18 cellular contexts compared by ENCODE assay signal in the genomic region with DNA sequence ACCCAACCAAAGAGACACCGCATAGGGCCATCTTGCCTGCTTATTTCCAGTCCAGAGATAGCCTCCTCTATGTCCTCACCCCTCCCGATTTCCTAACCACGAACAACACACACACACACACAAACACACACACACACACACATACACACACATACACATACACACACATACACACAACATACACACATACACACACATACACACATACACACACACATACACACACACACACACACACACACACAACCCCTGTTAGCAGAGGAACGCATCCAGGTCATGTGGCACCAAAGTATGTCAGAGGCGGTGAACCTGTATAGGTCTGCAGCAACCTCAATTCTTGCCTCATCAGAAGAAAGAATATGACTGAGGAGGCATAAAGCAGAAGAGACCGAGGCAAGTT. TPM values are rescaled to one million over a fixed set of nuclear protein-coding genes. Genes with fewer than 3 reads are reported as not detected.
A peak's percentile ranks its signal among the peaks of the same experiment; 100 is the strongest.
DNase-seq lines count a peak whose midpoint lies in the region; ATAC-seq, FAIRE-seq and TF ChIP-seq lines count a peak whose summit lies in the region.
"Had no signal": no experiment of that assay in that cellular context is flagged by ENCODE, and none has a peak within 500 bp of the region (broad histone marks: within the 10 kb centered on the region; RNA-seq: fewer than 3 reads in every experiment).

No MANE protein-coding gene starts in this region.

- no peak overlapping the region for H3K56ac ChIP-seq in IMR-90 (ENCODE audit: extremely low read depth, insufficient read depth, low read length)

- in situ Hi-C loops in HepG2 (cut with HindIII; ENCODE audit: extremely low pct_ligation_motif_present, low pct_unique_long_range_greater_than_20kb), result no loop called here
- in situ Hi-C loops in IMR-90 (cut with MboI; ENCODE audit: low sequenced_read_pairs), result no loop called here
- in situ Hi-C loops in brain microvascular endothelial cell (cut with HindIII; ENCODE audit: low pct_ligation_motif_present, low sequenced_read_pairs), result no loop called here

- H3K36me3 Mint-ChIP-seq in glutamatergic neuron (ENCODE audit: unreplicated experiment), result peaks cover 11% of the 10 kb centered on the region
- H3K36me3 Mint-ChIP-seq: CD14-positive monocyte had no signal

- 25% methylated on average over 6 of the region's 6 CpGs for WGBS in HepG2 (ENCODE audit: low lambda C conversion rate)
- WGBS in right lobe of liver (ENCODE audit: insufficient coverage, low coverage, low lambda C conversion rate, missing lambda C conversion rate), result 94% methylated on average over 5 of the region's 6 CpGs
- 33% methylated on average over 1 of the region's 6 CpGs; no CpG with 5 or more reads in 1 of the 2 experiments for WGBS in IMR-90 (ENCODE audit: extremely low coverage in 2 of 2, insufficient read length in 1 of 2), 2 experiments

- H4K5ac ChIP-seq in IMR-90 (ENCODE audit: low read depth, low read length), result no peak overlapping the region

- H2AK9ac ChIP-seq in IMR-90 (replicated peaks; ENCODE audit: low read depth, low read length, poor library complexity), result no peak overlapping the region

- POLR2A ChIA-PET in HepG2 (lab: Yijun Ruan, JAX), result no interaction called here
- POLR2A ChIA-PET in IMR-90 (lab: Charles Lee; ENCODE audit: unreplicated experiment), result no interaction called here

- intact Hi-C loops in HepG2 (cut with micrococcal nuclease; ENCODE audit: unreplicated experiment), result no loop called here
- intact Hi-C loops in right lobe of liver (cut with DNase I), result no loop called here
- intact Hi-C loops in IMR-90 (cut with micrococcal nuclease), result no loop called here

- peaks cover 6% of the 10 kb centered on the region for H3K27me3 Mint-ChIP-seq in glutamatergic neuron (ENCODE audit: unreplicated experiment)

- peaks cover 6% of the 10 kb centered on the region for H3K9me3 Mint-ChIP-seq in glutamatergic neuron (ENCODE audit: unreplicated experiment)

- no peaks in the 10 kb centered on the region for H3K4me1 ChIP-seq in HepG2 (ENCODE audit: insufficient read depth, low read length)
- no peaks in the 10 kb centered on the region for H3K4me1 ChIP-seq in right lobe of liver
- no peaks in the 10 kb centered on the region for H3K4me1 ChIP-seq in IMR-90 (ENCODE audit: control insufficient read depth, insufficient read depth, low read length)
- H3K4me1 ChIP-seq: BLaER1 had no signal

- H2BK20ac ChIP-seq in IMR-90 (ENCODE audit: low read depth, low read length), result no peak overlapping the region

- H3K36me3 ChIP-seq in HepG2 (replicated peaks in 1 of 2; ENCODE audit: control insufficient read depth in 1 of 2, insufficient read depth in 2 of 2, low read length in 2 of 2) (no peaks in the 10 kb centered on the region), right lobe of liver (no peaks in the 10 kb centered on the region), IMR-90 (ENCODE audit: control insufficient read depth, insufficient read depth, low read length) (no peaks in the 10 kb centered on the region), brain microvascular endothelial cell (replicated peaks) (no peaks in the 10 kb centered on the region)
- H3K36me3 ChIP-seq: BLaER1 had no signal

- no peak overlapping the region for H4K91ac ChIP-seq in IMR-90 (ENCODE audit: insufficient read depth, low read depth, low read length)

- H3K9me1 ChIP-seq in IMR-90 (ENCODE audit: insufficient read depth, low read length), result no peaks in the 10 kb centered on the region

- CTCF ChIA-PET in HepG2 (lab: Yijun Ruan, JAX; ENCODE audit: low intra/inter-chr PET ratio, low total read pairs) (no interaction called here), IMR-90 (lab: Yijun Ruan, JAX) (no interaction called here)

- dilution Hi-C loops in IMR-90 (cut with HindIII; ENCODE audit: low sequenced_read_pairs, unreplicated experiment), result no loop called here

- H3K9ac ChIP-seq in HepG2 (ENCODE audit: insufficient read depth, low read depth, low read length) (no peak overlapping the region), IMR-90 (ENCODE audit: low read depth, low read length) (no peak overlapping the region)
- H3K9ac ChIP-seq: BLaER1 had no signal

- no peak overlapping the region for H3K4ac ChIP-seq in IMR-90 (ENCODE audit: low read depth, low read length)

- no peak for FAIRE-seq in HepG2 (lab: Jason Lieb, UNC)
- FAIRE-seq: GM19239, H54, K562 had no signal

- H4K8ac ChIP-seq in IMR-90 (ENCODE audit: low read depth in 2 of 2, low read length in 2 of 2), result no peak overlapping the region

- H3K9me3 ChIP-seq in HepG2 (ENCODE audit: low read length) (peaks cover 6% of the 10 kb centered on the region), right lobe of liver (no peaks in the 10 kb centered on the region), IMR-90 (ENCODE audit: control insufficient read depth, insufficient read depth, low read length) (no peaks in the 10 kb centered on the region; the same call in 1 of the 2 replicates)

- H3K27ac ChIP-seq in HepG2 (ENCODE audit: extremely low read length, insufficient read depth, low read length) (no peak overlapping the region), right lobe of liver (no peak overlapping the region), IMR-90 (ENCODE audit: insufficient read depth, low read length) (no peak overlapping the region), brain microvascular endothelial cell (no peak overlapping the region)
- H3K27ac ChIP-seq: 22Rv1, BLaER1 had no signal

- no peak overlapping the region for H2AFZ ChIP-seq in HepG2 (ENCODE audit: low read length)
- no peak overlapping the region for H2AFZ ChIP-seq in IMR-90 (replicated peaks; ENCODE audit: low read length, poor library complexity)

- TF ChIP-seq CTCF in HepG2 (CRISPR knock-in tag; IDR thresholded peaks at IDR 0.05) (no peak), right lobe of liver (IDR thresholded peaks at IDR 0.05) (no peak), IMR-90 (conservative IDR thresholded peaks at IDR 0.05; ENCODE audit: low read depth, low read length) (no peak), glutamatergic neuron (IDR thresholded peaks at IDR 0.05; ENCODE audit: partially characterized antibody, unreplicated experiment) (no peak), brain microvascular endothelial cell (IDR thresholded peaks at IDR 0.05; ENCODE audit: low read depth, low read length, missing control alignments) (no peak)

- peak overlapping the region; percentile 68 for H3K27ac Mint-ChIP-seq in glutamatergic neuron (ENCODE audit: unreplicated experiment)
- H3K27ac Mint-ChIP-seq: CD4-positive, alpha-beta memory T cell had no signal

- TF ChIP-seq RAD21 in HepG2 (CRISPR knock-in tag; IDR thresholded peaks at IDR 0.05), result no peak
- TF ChIP-seq RAD21 in IMR-90 (IDR thresholded peaks at IDR 0.05; ENCODE audit: low read length), result no peak

- H2BK120ac ChIP-seq in IMR-90 (ENCODE audit: low read depth, low read length), result no peak overlapping the region

- TF ChIP-seq EP300 in HepG2 (IDR thresholded peaks at IDR 0.05; ENCODE audit: low read depth in 2 of 2, low read length in 2 of 2) (no peak), HepG2 (CRISPR knock-in tag; IDR thresholded peaks at IDR 0.05; ENCODE audit: borderline replicate concordance) (no peak)

- H4K20me1 ChIP-seq in HepG2 (ENCODE audit: insufficient read depth, low read length), result no peaks in the 10 kb centered on the region
- no peaks in the 10 kb centered on the region for H4K20me1 ChIP-seq in IMR-90 (ENCODE audit: insufficient read depth, low read length)
- H4K20me1 ChIP-seq: BLaER1 had no signal

- H3K4me1 Mint-ChIP-seq in glutamatergic neuron (ENCODE audit: low read depth, unreplicated experiment), result peaks cover 20% of the 10 kb centered on the region
- H3K4me1 Mint-ChIP-seq: CD14-positive monocyte; CD4-positive, alpha-beta memory T cell had no signal

- no peaks in the 10 kb centered on the region for H3K79me1 ChIP-seq in IMR-90 (ENCODE audit: low read depth in 1 of 2, low read length in 2 of 2)

- DNase-seq in HepG2 (ENCODE audit: low spot score), result no peak
- DNase-seq in right lobe of liver, result no peak
- DNase-seq in IMR-90, result no peak
- no peak for DNase-seq in glutamatergic neuron
- no peak for DNase-seq in NCI-H187 (lab: John Stamatoyannopoulos, UW)
- DNase-seq in germinal center (ENCODE audit: low spot score), result no peak
- no peak for DNase-seq in brain microvascular endothelial cell
- DNase-seq: CD4-positive, alpha-beta memory T cell; DMS153; DMS79 treated with DMSO at 0.1 percent for 48 hours; GF-D8 had no signal

- no peak for TF ChIP-seq POLR2A in HepG2 (IDR thresholded peaks at IDR 0.05; ENCODE audit: insufficient read depth in 1 of 2, low read depth in 2 of 2, low read length in 2 of 2)
- no peak for TF ChIP-seq POLR2A in right lobe of liver (IDR thresholded peaks at IDR 0.05)
- no peak for TF ChIP-seq POLR2A in IMR-90 (IDR thresholded peaks at IDR 0.05; ENCODE audit: low read depth, low read length)

- no TSS peak for BruUV-seq in HepG2 (replicated peaks; lab: Mats Ljungman, UMichigan)
- BruUV-seq in IMR-90 (replicated peaks; lab: Mats Ljungman, UMichigan), result no TSS peak

- H3K4me2 ChIP-seq in HepG2 (ENCODE audit: low read depth, low read length), result no peak overlapping the region
- no peak overlapping the region for H3K4me2 ChIP-seq in IMR-90 (ENCODE audit: low read depth, low read length)
- H3K4me2 ChIP-seq: BLaER1 had no signal

- no peak overlapping the region for H3K18ac ChIP-seq in IMR-90 (ENCODE audit: low read depth, low read length)

- H3K79me2 ChIP-seq in HepG2 (ENCODE audit: insufficient read depth, low read length), result no peaks in the 10 kb centered on the region

- no peak overlapping the region for H2BK15ac ChIP-seq in IMR-90 (ENCODE audit: low read depth, low read length)

- H3K14ac ChIP-seq in IMR-90 (replicated peaks; ENCODE audit: low read depth, low read length), result no peak overlapping the region

- peak overlapping the region; percentile 82 for H2BK5ac ChIP-seq in IMR-90 (ENCODE audit: low read depth, low read length, poor library complexity, severe bottlenecking)

- peaks cover 0 to 17% of the 10 kb centered on the region in 2 experiments; a peak in 2 of 5 replicates for H3K27me3 ChIP-seq in HepG2 (ENCODE audit: control insufficient read depth in 1 of 2, insufficient read depth in 2 of 2, low read length in 2 of 2)
- H3K27me3 ChIP-seq in right lobe of liver, result no peaks in the 10 kb centered on the region
- H3K27me3 ChIP-seq in IMR-90 (ENCODE audit: control insufficient read depth, insufficient read depth, low read length), result no peaks in the 10 kb centered on the region
- no peaks in the 10 kb centered on the region for H3K27me3 ChIP-seq in brain microvascular endothelial cell (replicated peaks)
- H3K27me3 ChIP-seq: BLaER1 had no signal

- H2AK5ac ChIP-seq in IMR-90 (ENCODE audit: low read depth, low read length), result no peak overlapping the region

- ATAC-seq in HepG2 (0 out of 3 replicates have a peak, but pooled peaks have one; percentile 19), right lobe of liver (no peak), IMR-90 (ENCODE audit: low read depth) (no peak)

- no peak overlapping the region for H3K23ac ChIP-seq in IMR-90 (ENCODE audit: low read depth, low read length)

- no peak overlapping the region for H3K4me3 ChIP-seq in HepG2 (replicated peaks in 1 of 3; ENCODE audit: insufficient read depth in 1 of 3, low read depth in 2 of 3, low read length in 3 of 3)
- no peak overlapping the region for H3K4me3 ChIP-seq in right lobe of liver
- H3K4me3 ChIP-seq in IMR-90 (ENCODE audit: insufficient read depth, low read depth, low read length), result no peak overlapping the region
- no peak overlapping the region for H3K4me3 ChIP-seq in brain microvascular endothelial cell (ENCODE audit: low read depth, low read length)
- H3K4me3 ChIP-seq: BLaER1, K562 had no signal

- H3K4me3 Mint-ChIP-seq in glutamatergic neuron (ENCODE audit: unreplicated experiment), result peak overlapping the region; percentile 23
- H3K4me3 Mint-ChIP-seq: CD14-positive monocyte; CD4-positive, alpha-beta memory T cell had no signal

RNA-seq across cellular contexts. Expression of gene DNER, which starts 18.5 kb away (rescaled TPM):
- total RNA-seq in HepG2 (2016; rRNA removed; fragmentation: Illumina TruSeq; extraction: Trizol) (not detected in 2 replicates), right lobe of liver (under 1 TPM in 1 of 6 experiments, not detected in 5; 0.13 TPM), IMR-90 (2012; rRNA removed) (under 0.01 TPM in 2 replicates), glutamatergic neuron (ENCODE audit: unreplicated experiment) (36.0 TPM)
- not detected in 2 replicates for total RNA-seq in HepG2 (2016; cell fraction: cytosol; rRNA removed; fragmentation: Illumina TruSeq; extraction: Trizol; ENCODE audit: low read depth)
- not detected in 2 replicates for total RNA-seq in HepG2 (2016; cell fraction: insoluble cytoplasmic fraction; rRNA removed; fragmentation: Illumina TruSeq; extraction: Trizol)
- total RNA-seq in HepG2 (2016; cell fraction: membrane; rRNA removed; fragmentation: Illumina TruSeq; extraction: Trizol), result not detected in 2 replicates
- not detected in 2 replicates for total RNA-seq in HepG2 (2016; cell fraction: nucleus; rRNA removed; fragmentation: Illumina TruSeq; extraction: Trizol)
- polyA plus RNA-seq in HepG2 (2011; rRNA removed) (not detected in 2 replicates), IMR-90 (2012; rRNA removed) (0.14 and 0.20 TPM in 2 replicates)
- polyA plus RNA-seq in HepG2 (2011; cell fraction: cytosol; rRNA removed), result not detected in 2 replicates
- not detected in 2 replicates for polyA plus RNA-seq in HepG2 (2011; cell fraction: nucleus; rRNA removed)
- polyA plus RNA-seq in HepG2 (2012), result not detected in 2 replicates
- polyA plus RNA-seq in HepG2 (2016; cell fraction: cytosol; fragmentation: Illumina TruSeq; extraction: Trizol; ENCODE audit: low read depth), result not detected in 2 replicates
- polyA plus RNA-seq in HepG2 (2016; cell fraction: insoluble cytoplasmic fraction; fragmentation: Illumina TruSeq; extraction: Trizol; ENCODE audit: low read depth), result not detected in 2 replicates
- not detected in 2 replicates for polyA plus RNA-seq in HepG2 (2016; cell fraction: membrane; fragmentation: Illumina TruSeq; extraction: Trizol; ENCODE audit: low read depth)
- polyA plus RNA-seq in HepG2 (2016; cell fraction: nucleus; fragmentation: Illumina TruSeq; extraction: Trizol; ENCODE audit: insufficient read depth, low read depth), result not detected in 2 replicates
- 22.4 TPM in 1 of 2 replicates, not detected in the other for polyA minus RNA-seq in HepG2 (2011; rRNA and poly(A)+ RNA removed; ENCODE audit: low replicate concordance)
- not detected in 2 replicates for polyA minus RNA-seq in HepG2 (2011; cell fraction: cytosol; rRNA and poly(A)+ RNA removed)
- polyA minus RNA-seq in HepG2 (2011; cell fraction: nucleus; rRNA and poly(A)+ RNA removed), result not detected in 2 replicates
- polyA plus RNA-seq in IMR-90 (2012; cell fraction: cytosol; rRNA removed), result 0.05 and 0.09 TPM in 2 replicates
- polyA plus RNA-seq in IMR-90 (2012; cell fraction: nucleus; rRNA removed; ENCODE audit: low replicate concordance), result 0.08 and 0.10 TPM in 2 replicates
- total RNA-seq: CD4-positive, alpha-beta memory T cell; K562 had no signal
- polyA plus RNA-seq: AG04450; CD4-positive, alpha-beta memory T cell; K562 had no signal

Comparison
In these comparisons a context has a peak if more than half of its experiments do, and no peak if none do; other contexts are left out.
1. RNA of gene DNER, which starts 18.5 kb away (total RNA-seq): 36.0 TPM in glutamatergic neuron (single experiment); 0.13 TPM in right lobe of liver, not detected in HepG2 and under 0.01 TPM in IMR-90; every median in the first group is over 10 times any median in the second.